13 cellular contexts compared by ENCODE assay signal in the genomic region with DNA sequence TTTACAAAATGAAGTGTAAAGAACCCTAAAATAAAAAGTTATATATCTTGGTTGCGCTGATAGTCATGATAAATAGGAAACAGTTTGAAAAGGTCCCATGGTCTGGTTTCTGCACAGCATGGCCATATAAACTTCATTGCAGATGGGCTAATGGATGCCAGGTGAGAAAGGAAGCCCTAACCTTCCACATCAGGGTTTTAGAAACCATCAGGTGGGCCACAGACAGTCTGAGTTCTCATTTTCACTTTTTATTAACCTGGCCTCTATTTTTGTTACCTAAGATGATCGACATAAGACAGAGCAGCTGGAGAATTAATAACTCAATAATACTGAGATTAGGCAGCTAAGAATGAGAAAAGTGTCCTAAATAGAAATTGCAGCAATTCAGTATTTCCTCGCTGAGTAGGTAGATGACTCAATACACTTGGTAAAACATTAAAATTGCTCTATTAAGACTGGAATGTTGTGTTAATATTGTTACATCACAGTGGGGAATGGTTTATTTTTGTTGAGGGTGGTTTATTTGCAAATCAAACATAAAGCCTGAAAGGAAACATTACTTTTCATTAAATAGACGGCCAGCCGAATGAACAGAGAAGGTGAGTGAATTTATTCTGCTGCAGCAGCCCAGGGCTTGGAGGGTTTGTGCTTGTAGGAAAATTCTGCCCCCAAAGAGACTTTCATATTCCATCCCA. TPM values are rescaled to one million over a fixed set of nuclear protein-coding genes. Genes with fewer than 3 reads are reported as not detected.
DNase-seq lines count a peak whose midpoint lies in the region; FAIRE-seq and TF ChIP-seq lines count a peak whose summit lies in the region.
"Had no signal": no experiment of that assay in that cellular context is flagged by ENCODE, and none has a peak within 500 bp of the region (broad histone marks: within the 10 kb centered on the region; RNA-seq: fewer than 3 reads in every experiment).

No MANE protein-coding gene starts in this region.

- H3K79me2 ChIP-seq in astrocyte (ENCODE audit: insufficient read depth, low read length), result no peaks in the 10 kb centered on the region
- peaks cover 65% of the 10 kb centered on the region for H3K79me2 ChIP-seq in smooth muscle cell (ENCODE audit: low read depth)

- FAIRE-seq in astrocyte (lab: Jason Lieb, UNC), result no peak
- FAIRE-seq: endothelial cell of umbilical vein had no signal

- peak overlapping the region; percentile 33 for H3K27ac ChIP-seq in HEK293 (ENCODE audit: extremely low read depth, low read depth, low read length)
- H3K27ac ChIP-seq in astrocyte (ENCODE audit: low read depth, low read length), result no peak overlapping the region
- H3K27ac ChIP-seq in smooth muscle cell (ENCODE audit: low read depth), result peak overlapping the region; percentile 0
- H3K27ac ChIP-seq in stomach, result peak overlapping the region in 2 of 5 donors; percentile 10 to 31
- H3K27ac ChIP-seq: KMS-11 had no signal

- no peak for TF ChIP-seq POLR2A in stomach (IDR thresholded peaks at IDR 0.05)

- TF ChIP-seq EP300 in stomach (IDR thresholded peaks at IDR 0.05), result no peak

- TF ChIP-seq CTCF in HEK293 (tag by site-specific recombination; IDR thresholded peaks at IDR 0.05) (no peak), astrocyte (IDR thresholded peaks at IDR 0.05; ENCODE audit: insufficient read depth, low read depth, low read length) (no peak), smooth muscle cell (IDR thresholded peaks at IDR 0.05; ENCODE audit: borderline replicate concordance, insufficient read depth, poor library complexity, severe bottlenecking) (no peak), stomach (IDR thresholded peaks at IDR 0.05) (no peak)

- H3K4me3 ChIP-seq in HEK293 (ENCODE audit: low read depth, low read length), result no peak overlapping the region
- no peak overlapping the region for H3K4me3 ChIP-seq in astrocyte (ENCODE audit: insufficient read depth, low read depth, low read length)
- H3K4me3 ChIP-seq in smooth muscle cell, result no peak overlapping the region
- no peak overlapping the region for H3K4me3 ChIP-seq in stomach
- H3K4me3 ChIP-seq: ascending aorta had no signal

- H3K27me3 Mint-ChIP-seq in astrocyte (ENCODE audit: low read depth, unreplicated experiment), result no peaks in the 10 kb centered on the region

- DNase-seq in astrocyte (ENCODE audit: low read depth) (peak; percentile 46), iris pigment epithelial cell (ENCODE audit: low read depth) (peak; percentile 80), smooth muscle cell (lab: John Stamatoyannopoulos, UW; ENCODE audit: unreplicated experiment) (no peak), NCI-H2029 (lab: John Stamatoyannopoulos, UW) (no peak), NCI-H2196 (lab: John Stamatoyannopoulos, UW; ENCODE audit: unreplicated experiment) (no peak), stomach (no peak)
- DNase-seq: Caco-2, NCI-H2227 treated with DMSO at 0.1 percent for 48 hours, RPMI8226 had no signal

- peaks cover 16% of the 10 kb centered on the region for H3K4me1 Mint-ChIP-seq in astrocyte (ENCODE audit: low read depth, unreplicated experiment)

- H3K4me1 ChIP-seq in HEK293 (ENCODE audit: control insufficient read depth, insufficient read depth, low read length) (peaks cover 33% of the 10 kb centered on the region), astrocyte (ENCODE audit: insufficient read depth, low read length) (peaks cover 3% of the 10 kb centered on the region), smooth muscle cell (ENCODE audit: low read depth) (peaks cover 42% of the 10 kb centered on the region), stomach (peaks cover 13 to 56% (median 25%) of the 10 kb centered on the region in 4 donors)
- H3K4me1 ChIP-seq: ascending aorta, Caco-2 had no signal

- no peak overlapping the region for H3K4me3 Mint-ChIP-seq in astrocyte (ENCODE audit: unreplicated experiment)

- no peak overlapping the region for H2AFZ ChIP-seq in astrocyte (ENCODE audit: low read depth, low read length)
- no peak overlapping the region for H2AFZ ChIP-seq in smooth muscle cell (ENCODE audit: low read depth)

- no peaks in the 10 kb centered on the region for H3K9me3 ChIP-seq in HEK293 (ENCODE audit: control insufficient read depth, insufficient read depth, low read depth, low read length)
- H3K9me3 ChIP-seq in astrocyte (ENCODE audit: insufficient read depth, low read depth, low read length), result no peaks in the 10 kb centered on the region
- no peaks in the 10 kb centered on the region for H3K9me3 ChIP-seq in smooth muscle cell (replicated peaks; ENCODE audit: low read depth)
- no peaks in the 10 kb centered on the region for H3K9me3 ChIP-seq in stomach
- H3K9me3 ChIP-seq: ascending aorta, Caco-2 had no signal

- no peaks in the 10 kb centered on the region for H3F3A ChIP-seq in smooth muscle cell (ENCODE audit: low read depth)

- H3K9ac ChIP-seq in astrocyte (ENCODE audit: low read length) (no peak overlapping the region), smooth muscle cell (ENCODE audit: low read depth) (no peak overlapping the region)
- H3K9ac ChIP-seq: KMS-11 had no signal

- CTCF ChIA-PET in HEK293 (lab: Yijun Ruan, JAX), result interaction anchor here (0.6 kb wide), 1 partner anchor 78 kb away, joined by 3 read pairs; no protein-coding TSS in a partner anchor

- no peak overlapping the region for H3K27ac Mint-ChIP-seq in astrocyte (ENCODE audit: unreplicated experiment)

- 70% methylated on average over 5 of the region's 5 CpGs for WGBS in smooth muscle cell (ENCODE audit: low lambda C conversion rate)
- WGBS in stomach, 5 donors, result 47 to 71% (median 56%) methylated on average over 5 of the region's 5 CpGs

- H3K9me3 Mint-ChIP-seq in astrocyte (ENCODE audit: unreplicated experiment), result no peaks in the 10 kb centered on the region

- POLR2A ChIA-PET in HEK293 (lab: Yijun Ruan, JAX), result interaction anchor here (1.6 kb wide), 1 partner anchor 21 kb away, joined by 5 read pairs; the partner anchor contains the start of gene C1orf21

- intact Hi-C loops in stomach (cut with DNase I; ENCODE audit: low total_unique reads), result no loop called here

- H3K36me3 Mint-ChIP-seq in astrocyte (ENCODE audit: low read depth, unreplicated experiment), result no peaks in the 10 kb centered on the region

- peaks cover 8% of the 10 kb centered on the region for H4K20me1 ChIP-seq in astrocyte (ENCODE audit: insufficient read depth, low read length)
- peaks cover 56% of the 10 kb centered on the region for H4K20me1 ChIP-seq in smooth muscle cell (ENCODE audit: low read depth)

- H3K4me2 ChIP-seq in astrocyte (ENCODE audit: low read length) (peak overlapping the region; percentile 8), smooth muscle cell (peak overlapping the region; percentile 34)
- H3K4me2 ChIP-seq: KMS-11 had no signal

- no peaks in the 10 kb centered on the region for H3K36me3 ChIP-seq in HEK293 (ENCODE audit: control insufficient read depth in 2 of 2, insufficient read depth in 1 of 2, low read length in 2 of 2)
- H3K36me3 ChIP-seq in astrocyte (ENCODE audit: insufficient read depth, low read length), result no peaks in the 10 kb centered on the region
- no peaks in the 10 kb centered on the region for H3K36me3 ChIP-seq in smooth muscle cell (ENCODE audit: low read depth)
- no peaks in the 10 kb centered on the region for H3K36me3 ChIP-seq in stomach
- H3K36me3 ChIP-seq: ascending aorta had no signal

- H3K27me3 ChIP-seq in astrocyte (ENCODE audit: insufficient read depth, low read length), result no peaks in the 10 kb centered on the region
- H3K27me3 ChIP-seq in smooth muscle cell (ENCODE audit: low read depth), result no peaks in the 10 kb centered on the region
- no peaks in the 10 kb centered on the region for H3K27me3 ChIP-seq in stomach
- H3K27me3 ChIP-seq: ascending aorta had no signal

TF ChIP-seq in HEK293, 187 proteins besides CTCF, POLR2A, EP300 and RAD21 (continues in another document):
- TF ChIP-seq ZNF24 (tag by site-specific recombination; IDR thresholded peaks at IDR 0.05) (0 out of 2 replicates have a peak, but pooled peaks have one; percentile 40), ATF2 (tag by site-specific recombination; IDR thresholded peaks at IDR 0.05; ENCODE audit: low read depth) (no peak), ZNF174 (tag by site-specific recombination; IDR thresholded peaks at IDR 0.05) (no peak), PRDM6 (tag by site-specific recombination; IDR thresholded peaks at IDR 0.05) (peak; percentile 83), ZNF146 (tag by site-specific recombination; IDR thresholded peaks at IDR 0.05) (0 out of 2 replicates have a peak, but pooled peaks have one; percentile 4), ZNF76 (tag by site-specific recombination; IDR thresholded peaks at IDR 0.05; ENCODE audit: borderline replicate concordance, low read depth) (no peak), ZBTB21 (tag by site-specific recombination; IDR thresholded peaks at IDR 0.05) (0 out of 2 replicates have a peak, but pooled peaks have one; percentile 30)

RNA-seq across cellular contexts. Expression of gene C1orf21, which starts 21.1 kb away (rescaled TPM):
- total RNA-seq in astrocyte (11.1 and 15.1 TPM in 2 replicates), smooth muscle cell (39.4 and 76.8 TPM in 2 replicates), stomach (100 to 1,000 TPM in 1 of 5 donors, 10 to 100 TPM in 4; 10.1 to 114 (median 38.1) TPM)
- polyA plus RNA-seq in smooth muscle cell (24.2 and 31.4 TPM in 2 replicates), stomach (10 to 100 TPM; 21.8 to 41.7 (median 29.9) TPM)

Comparison
In these comparisons a context has a peak if more than half of its experiments do, and no peak if none do; other contexts are left out.
1. DNase-seq: peak in astrocyte (single experiment) and iris pigment epithelial cell (single experiment); none in smooth muscle cell (single experiment), NCI-H2029 (single experiment), NCI-H2196 (single experiment) and stomach (single experiment).